In the genomic region with DNA sequence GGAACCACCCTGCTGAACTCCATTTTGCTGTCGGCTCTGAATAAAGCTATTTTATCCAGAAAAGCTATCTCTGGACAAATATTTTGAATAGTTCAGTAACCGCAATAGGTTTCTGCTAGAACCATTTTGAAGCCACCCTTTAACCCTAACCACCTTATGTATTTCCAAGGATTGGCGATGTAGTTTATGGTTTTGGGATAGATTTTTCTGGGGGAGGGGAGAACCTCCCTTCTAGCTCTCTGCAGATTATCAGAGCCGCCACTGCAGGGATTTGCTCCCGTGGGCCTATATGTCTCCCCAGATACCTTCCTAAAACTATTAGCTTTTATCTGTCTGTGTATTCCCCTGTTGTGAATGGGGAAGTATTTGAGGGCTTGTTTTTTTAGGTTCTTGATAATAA, we compare ENCODE assay signal across 8 cellular contexts. TPM values are rescaled to one million over a fixed set of nuclear protein-coding genes. Genes with fewer than 3 reads are reported as not detected.
DNase-seq lines count a peak whose midpoint lies in the region; ATAC-seq and TF ChIP-seq lines count a peak whose summit lies in the region.

No MANE protein-coding gene starts in this region.

- no peaks in the 10 kb centered on the region for H3K9me3 Mint-ChIP-seq in natural killer cell
- H3K9me3 Mint-ChIP-seq in H9: 0 out of 5 replicates have a peak, but pooled peaks cover 0 to 3% of the 10 kb centered on the region in 2 experiments

- H3K27me3 ChIP-seq in neuronal stem cell (ENCODE audit: control insufficient read depth in 3 of 3, insufficient read depth in 3 of 3, low read depth in 1 of 3, low read length in 3 of 3) (no peaks in the 10 kb centered on the region), H9 (ENCODE audit: insufficient read depth, low read length) (no peaks in the 10 kb centered on the region)

- H2BK120ac ChIP-seq in neuronal stem cell (ENCODE audit: low read depth, low read length): no peak overlapping the region
- no peak overlapping the region for H2BK120ac ChIP-seq in H9 (ENCODE audit: low read depth, low read length, poor library complexity, severe bottlenecking)

- peak overlapping the region; percentile 20 for H3K4me3 ChIP-seq in astrocyte of the cerebellum (ENCODE audit: low read depth, low read length)
- H3K4me3 ChIP-seq in neuronal stem cell (ENCODE audit: low read length in 2 of 2): peak overlapping the region in 1 of 2 donors; percentile 83

- H3K79me1 ChIP-seq in neuronal stem cell (ENCODE audit: low read depth, low read length): peaks cover 6% of the 10 kb centered on the region
- peaks cover 3% of the 10 kb centered on the region for H3K79me1 ChIP-seq in H9 (ENCODE audit: insufficient read depth, low read depth, low read length, poor library complexity, severe bottlenecking)

- H4K8ac ChIP-seq in neuronal stem cell (ENCODE audit: low read depth, low read length): no peak overlapping the region
- no peak overlapping the region for H4K8ac ChIP-seq in H9 (replicated peaks; ENCODE audit: insufficient read length, low read depth, low read length)

- H3K4ac ChIP-seq in neuronal stem cell (ENCODE audit: low read length) (no peak overlapping the region), H9 (ENCODE audit: low read depth, low read length) (no peak overlapping the region)

- H3K4me1 Mint-ChIP-seq in natural killer cell (peaks cover 26 to 27% of the 10 kb centered on the region in 2 donors), H9 (peaks cover 15 to 24% of the 10 kb centered on the region in 2 experiments)

- peak overlapping the region; percentile 21 for H2AFZ ChIP-seq in neuronal stem cell (ENCODE audit: low read length)
- H2AFZ ChIP-seq in H9 (ENCODE audit: low read length): no peak overlapping the region

- H3K9me3 ChIP-seq in KOPT-K1 (ENCODE audit: insufficient read depth, low read length, poor library complexity, severe bottlenecking) (no peaks in the 10 kb centered on the region), neuronal stem cell (replicated peaks in 1 of 2; ENCODE audit: control insufficient read depth in 2 of 2, insufficient read depth in 1 of 2, low read depth in 1 of 2, low read length in 2 of 2) (peaks cover 0 to 3% of the 10 kb centered on the region in 2 donors), H9 (ENCODE audit: control insufficient read depth, low read depth, low read length) (no peaks in the 10 kb centered on the region)

- H3K4me2 ChIP-seq in neuronal stem cell (ENCODE audit: insufficient read depth, low read length, poor library complexity, severe bottlenecking) (no peak overlapping the region), H9 (ENCODE audit: insufficient read depth, insufficient read length, low read length) (no peak overlapping the region)

- no peak overlapping the region for H3K56ac ChIP-seq in H9 (ENCODE audit: insufficient read length, low read depth, low read length)

- peaks cover 30% of the 10 kb centered on the region for H3K36me3 ChIP-seq in KOPT-K1 (ENCODE audit: insufficient read depth, low read length)
- H3K36me3 ChIP-seq in neuronal stem cell (replicated peaks in 1 of 2; ENCODE audit: control insufficient read depth in 2 of 2, insufficient read depth in 2 of 2, low read length in 2 of 2): peaks cover 13 to 26% of the 10 kb centered on the region in 2 donors

- no peak overlapping the region for H2BK12ac ChIP-seq in neuronal stem cell (ENCODE audit: low read length)
- no peak overlapping the region for H2BK12ac ChIP-seq in H9 (ENCODE audit: insufficient read length, low read depth, low read length)

- no peak for ATAC-seq in natural killer cell
- ATAC-seq in HG03520 (IDR thresholded peaks at IDR 0.05; ENCODE audit: unreplicated experiment): no peak

- H3K23me2 ChIP-seq in H9 (ENCODE audit: insufficient read length, low read depth, low read length, poor library complexity, severe bottlenecking): peaks cover 8% of the 10 kb centered on the region

- H3K27ac Mint-ChIP-seq in natural killer cell: no peak overlapping the region
- no peak overlapping the region for H3K27ac Mint-ChIP-seq in H9

- no peak overlapping the region for H2BK20ac ChIP-seq in H9 (ENCODE audit: low read depth, low read length, poor library complexity, severe bottlenecking)

- H4K91ac ChIP-seq in neuronal stem cell (ENCODE audit: low read depth, low read length, poor library complexity) (no peak overlapping the region), H9 (ENCODE audit: insufficient read length, low read depth, low read length) (no peak overlapping the region)

- no peaks in the 10 kb centered on the region for H3K27me3 Mint-ChIP-seq in natural killer cell (ENCODE audit: low read depth in 2 of 2)
- no peaks in the 10 kb centered on the region; the same call in 1 of the 2 replicates for H3K27me3 Mint-ChIP-seq in H9 (ENCODE audit: low read depth)

- H3K18ac ChIP-seq in neuronal stem cell (ENCODE audit: low read length) (no peak overlapping the region), H9 (ENCODE audit: insufficient read length, low read depth, low read length) (no peak overlapping the region)

- no peak overlapping the region for H3T11ph ChIP-seq in H9 (ENCODE audit: low read length)

- intact Hi-C loops in natural killer cell (cut with micrococcal nuclease): no loop called here

- in situ Hi-C loops in astrocyte of the cerebellum (cut with HindIII; ENCODE audit: low sequenced_read_pairs): no loop called here

- H4K5ac ChIP-seq in H9 (ENCODE audit: insufficient read length, low read depth, low read length): no peak overlapping the region

- TF ChIP-seq CTCF in astrocyte of the cerebellum (IDR thresholded peaks at IDR 0.05; ENCODE audit: low read depth, low read length, missing control alignments): no peak
- TF ChIP-seq CTCF in natural killer cell (IDR thresholded peaks at IDR 0.05): no peak
- TF ChIP-seq CTCF in H9 (conservative IDR thresholded peaks at IDR 0.05): no peak

- H3K27ac ChIP-seq in KOPT-K1 (ENCODE audit: low read depth, low read length, poor library complexity, severe bottlenecking) (peak overlapping the region; percentile 25), neuronal stem cell (replicated peaks; ENCODE audit: low read length) (no peak overlapping the region), H9 (ENCODE audit: insufficient read length, low read depth, low read length) (no peak overlapping the region)

- no peaks in the 10 kb centered on the region for H4K20me1 ChIP-seq in H9 (ENCODE audit: control insufficient read depth, insufficient read depth, insufficient read length)

- H3K23ac ChIP-seq in neuronal stem cell (ENCODE audit: low read depth, low read length, poor library complexity) (no peak overlapping the region), H9 (ENCODE audit: insufficient read length, low read depth, low read length) (no peak overlapping the region)

- H3K4me1 ChIP-seq in neuronal stem cell (ENCODE audit: control insufficient read depth in 2 of 2, insufficient read depth in 1 of 2, low read depth in 1 of 2, low read length in 2 of 2) (peaks cover 8 to 10% of the 10 kb centered on the region in 2 donors), H9 (ENCODE audit: insufficient read depth, low read length) (peaks cover 2% of the 10 kb centered on the region; the same call in 1 of the 2 replicates)

- H2BK15ac ChIP-seq in neuronal stem cell (ENCODE audit: low read length) (no peak overlapping the region), H9 (ENCODE audit: low read depth, low read length) (no peak overlapping the region)

- H3K4me3 Mint-ChIP-seq in natural killer cell (no peak overlapping the region), H9 (no peak overlapping the region)

- no peaks in the 10 kb centered on the region for H3K36me3 Mint-ChIP-seq in natural killer cell
- peaks cover 24 to 32% (median 30%) of the 10 kb centered on the region in 3 experiments for H3K36me3 Mint-ChIP-seq in H9 (ENCODE audit: insufficient read depth in 1 of 3, low read depth in 3 of 3)

- peak; percentile 40 for DNase-seq in DMS 273 (lab: John Stamatoyannopoulos, UW; ENCODE audit: unreplicated experiment)
- no peak for DNase-seq in DMS 273 treated with DMSO at 0.1 percent for 48 hours (lab: John Stamatoyannopoulos, UW)
- no peak for DNase-seq in astrocyte of the cerebellum (ENCODE audit: low read depth)
- DNase-seq in neuronal stem cell (ENCODE audit: low spot score): no peak
- no peak for DNase-seq in natural killer cell
- no peak for DNase-seq in H9

- H2BK5ac ChIP-seq in neuronal stem cell (ENCODE audit: low read length): no peak overlapping the region
- no peak overlapping the region for H2BK5ac ChIP-seq in H9 (ENCODE audit: insufficient read length, low read length)

- no peaks in the 10 kb centered on the region; the same call in 1 of the 2 replicates for H3K79me2 ChIP-seq in H9 (ENCODE audit: insufficient read depth, low read length)

- H3K9ac ChIP-seq in neuronal stem cell (ENCODE audit: low read depth, low read length, poor library complexity): no peak overlapping the region
- no peak overlapping the region for H3K9ac ChIP-seq in H9 (ENCODE audit: extremely low read depth, insufficient read length, low read length)

- no peak overlapping the region for H2AK5ac ChIP-seq in neuronal stem cell (ENCODE audit: low read depth, low read length)
- H2AK5ac ChIP-seq in H9 (ENCODE audit: insufficient read length, low read length): no peak overlapping the region

- WGBS in neuronal stem cell (ENCODE audit: extremely low coverage in 2 of 2, insufficient read length in 2 of 2, insufficient replicate concordance in 1 of 2), 2 donors: no CpG with 5 or more reads among the region's 5 CpGs
- no CpG with 5 or more reads among the region's 5 CpGs for WGBS in H9 (ENCODE audit: extremely low coverage, insufficient read length, low lambda C conversion rate)

- H3K14ac ChIP-seq in neuronal stem cell (ENCODE audit: low read length) (no peak overlapping the region), H9 (ENCODE audit: insufficient read depth, low read length) (no peak overlapping the region)

RNA-seq across cellular contexts. Expression of gene TUBA1B, which starts 1.8 kb away (rescaled TPM):
- polyA plus RNA-seq in neuronal stem cell (2013, experiment 1 of 2): 3,086 TPM
- polyA plus RNA-seq in neuronal stem cell (2013, experiment 2 of 2): 3,054 TPM
- total RNA-seq in natural killer cell (100 to 1,000 TPM; 147 to 185 (median 178) TPM), H9 (2021) (2,063 and 2,102 TPM in 2 replicates)

RNA-seq across cellular contexts. Expression of gene LMBR1L, which starts 22.4 kb away (rescaled TPM):
- polyA plus RNA-seq in neuronal stem cell (2013, experiment 1 of 2): 46.3 TPM
- polyA plus RNA-seq in neuronal stem cell (2013, experiment 2 of 2): 47.9 TPM
- total RNA-seq in natural killer cell (100 to 1,000 TPM; 262 to 294 (median 271) TPM), H9 (2021) (50.4 and 55.1 TPM in 2 replicates)

RNA-seq across cellular contexts. Expression of gene DHH, which starts 38.4 kb away (rescaled TPM):
- 0.14 TPM for polyA plus RNA-seq in neuronal stem cell (2013, experiment 1 of 2)
- polyA plus RNA-seq in neuronal stem cell (2013, experiment 2 of 2): 0.12 TPM
- total RNA-seq in natural killer cell: under 1 TPM; 0.39 to 0.80 (median 0.45) TPM
- 0.13 and 0.20 TPM in 2 replicates for total RNA-seq in H9 (2021)

RNA-seq across cellular contexts. Expression of gene TUBA1A, which starts 55.9 kb away (rescaled TPM):
- polyA plus RNA-seq in neuronal stem cell (2013, experiment 1 of 2): 1,513 TPM
- 1,492 TPM for polyA plus RNA-seq in neuronal stem cell (2013, experiment 2 of 2)
- total RNA-seq in natural killer cell (100 to 1,000 TPM; 129 to 403 (median 182) TPM), H9 (2021) (148 and 149 TPM in 2 replicates)

Comparison
In these comparisons a context has a peak if more than half of its experiments do, and no peak if none do; other contexts are left out.
1. RNA of gene TUBA1B, which starts 1.8 kb away (total RNA-seq): 2,063 to 2,102 TPM in H9; 147 to 185 TPM in natural killer cell; every median in the first group is over 10 times any median in the second.